ENCODE assay signal across 20 cellular contexts in the genomic region with DNA sequence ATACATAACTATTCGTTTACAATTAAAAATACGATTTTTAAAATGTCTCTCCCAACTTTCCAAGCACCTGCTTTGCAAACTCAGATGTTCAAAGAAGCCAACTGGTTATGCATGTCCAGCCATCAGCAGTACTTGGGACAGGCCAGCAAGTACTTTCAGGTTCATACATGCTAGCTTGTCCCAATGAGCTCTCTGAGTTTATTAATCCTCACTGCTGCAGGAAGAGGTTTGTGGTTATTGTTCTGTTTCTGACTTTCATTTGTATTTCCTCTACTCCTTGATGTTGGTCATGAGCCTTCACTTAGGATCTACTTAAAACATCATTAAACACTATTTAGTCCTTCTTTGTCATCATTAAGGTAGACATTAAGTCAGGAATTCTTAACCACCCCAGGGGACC.
A peak's percentile ranks its signal among the peaks of the same experiment; 100 is the strongest.
DNase-seq lines count a peak whose midpoint lies in the region; ATAC-seq, FAIRE-seq and TF ChIP-seq lines count a peak whose summit lies in the region.
"Had no signal": no experiment of that assay in that cellular context is flagged by ENCODE, and none has a peak within 500 bp of the region (broad histone marks: within the 10 kb centered on the region; RNA-seq: fewer than 3 reads in every experiment).

No MANE protein-coding gene starts in this region.

- ATAC-seq in activated naive CD8-positive, alpha-beta T cell treated with anti-CD3 and anti-CD28 coated beads, Interleukin-2, amount 10 ng/mL, durations not matched to agents 7 days and 5 days (ENCODE audit: low read depth) = peak; percentile 81
- peak; percentile 47 for ATAC-seq in GM21717 (IDR thresholded peaks at IDR 0.05; ENCODE audit: unreplicated experiment)
- peak; percentile 57 for ATAC-seq in HG03378 (IDR thresholded peaks at IDR 0.05; ENCODE audit: unreplicated experiment)
- ATAC-seq in HG03045 (IDR thresholded peaks at IDR 0.05; ENCODE audit: unreplicated experiment) = no peak
- ATAC-seq in GM19463 (IDR thresholded peaks at IDR 0.05; ENCODE audit: unreplicated experiment) = no peak
- ATAC-seq: gastroesophageal sphincter; naive thymus-derived CD8-positive, alpha-beta T cell had no signal

- peaks cover 8% of the 10 kb centered on the region for H3K27me3 Mint-ChIP-seq in activated naive CD8-positive, alpha-beta T cell treated with anti-CD3 and anti-CD28 coated beads, Interleukin-2, amount 10 ng/mL, durations not matched to agents 7 days and 5 days
- no peaks in the 10 kb centered on the region for H3K27me3 Mint-ChIP-seq in activated naive CD8-positive, alpha-beta T cell treated with anti-CD3 and anti-CD28 coated beads for 36 hours

- H2BK12ac ChIP-seq in neuronal stem cell (ENCODE audit: low read length) = no peak overlapping the region

- peaks cover 3 to 5% of the 10 kb centered on the region in 2 donors for H3K9me3 ChIP-seq in neuronal stem cell (replicated peaks in 1 of 2; ENCODE audit: control insufficient read depth in 2 of 2, insufficient read depth in 1 of 2, low read depth in 1 of 2, low read length in 2 of 2)
- H3K9me3 ChIP-seq: Peyer's patch had no signal

- no peak overlapping the region for H3K9ac ChIP-seq in neuronal stem cell (ENCODE audit: low read depth, low read length, poor library complexity)

- peaks cover 9% of the 10 kb centered on the region for H3K9me3 Mint-ChIP-seq in activated naive CD8-positive, alpha-beta T cell treated with anti-CD3 and anti-CD28 coated beads, Interleukin-2, amount 10 ng/mL, durations not matched to agents 7 days and 5 days
- peaks cover 3% of the 10 kb centered on the region for H3K9me3 Mint-ChIP-seq in activated naive CD8-positive, alpha-beta T cell treated with anti-CD3 and anti-CD28 coated beads for 36 hours

- WGBS in neuronal stem cell (ENCODE audit: extremely low coverage in 2 of 2, insufficient read length in 2 of 2, insufficient replicate concordance in 1 of 2), 2 donors = no CpG with 5 or more reads among the region's 2 CpGs

- no peaks in the 10 kb centered on the region for H3K79me1 ChIP-seq in neuronal stem cell (ENCODE audit: low read depth, low read length)

- FAIRE-seq in bronchial epithelial cell (lab: Jason Lieb, UNC) = no peak

- H3K4me2 ChIP-seq in neuronal stem cell (ENCODE audit: insufficient read depth, low read length, poor library complexity, severe bottlenecking) = no peak overlapping the region

- no peak overlapping the region for H2AK5ac ChIP-seq in neuronal stem cell (ENCODE audit: low read depth, low read length)

- no peak overlapping the region for H3K4ac ChIP-seq in neuronal stem cell (ENCODE audit: low read length)

- no peak overlapping the region for H3K18ac ChIP-seq in neuronal stem cell (ENCODE audit: low read length)

- no peaks in the 10 kb centered on the region for H3K4me1 ChIP-seq in neuronal stem cell (ENCODE audit: control insufficient read depth in 2 of 2, insufficient read depth in 1 of 2, low read depth in 1 of 2, low read length in 2 of 2)
- H3K4me1 ChIP-seq: gastroesophageal sphincter, Peyer's patch had no signal

- no peak overlapping the region for H4K8ac ChIP-seq in neuronal stem cell (ENCODE audit: low read depth, low read length)

- peak overlapping the region; percentile 30 for H3K27ac Mint-ChIP-seq in activated naive CD8-positive, alpha-beta T cell treated with anti-CD3 and anti-CD28 coated beads, Interleukin-2, amount 10 ng/mL, durations not matched to agents 7 days and 5 days
- H3K27ac Mint-ChIP-seq in activated naive CD8-positive, alpha-beta T cell treated with anti-CD3 and anti-CD28 coated beads for 36 hours = no peak overlapping the region
- H3K27ac Mint-ChIP-seq: CD14-positive monocyte; naive thymus-derived CD8-positive, alpha-beta T cell had no signal

- no peak overlapping the region for H3K23ac ChIP-seq in neuronal stem cell (ENCODE audit: low read depth, low read length, poor library complexity)

- no peak overlapping the region for H2BK5ac ChIP-seq in neuronal stem cell (ENCODE audit: low read length)

- no peak overlapping the region for H3K14ac ChIP-seq in neuronal stem cell (ENCODE audit: low read length)

- H3K27ac ChIP-seq in neuronal stem cell (replicated peaks; ENCODE audit: low read length) = no peak overlapping the region
- H3K27ac ChIP-seq: gastroesophageal sphincter, Peyer's patch had no signal

- H3K4me3 ChIP-seq in bronchial epithelial cell (ENCODE audit: low read depth, low read length) (no peak overlapping the region), neuronal stem cell (ENCODE audit: low read length in 2 of 2) (no peak overlapping the region)
- H3K4me3 ChIP-seq: gastroesophageal sphincter, lung, Peyer's patch had no signal

- no peak overlapping the region for H2BK15ac ChIP-seq in neuronal stem cell (ENCODE audit: low read length)

- H4K91ac ChIP-seq in neuronal stem cell (ENCODE audit: low read depth, low read length, poor library complexity) = no peak overlapping the region

- H3K4me3 Mint-ChIP-seq in activated naive CD8-positive, alpha-beta T cell treated with anti-CD3 and anti-CD28 coated beads, Interleukin-2, amount 10 ng/mL, durations not matched to agents 7 days and 5 days = peak overlapping the region; percentile 60
- no peak overlapping the region for H3K4me3 Mint-ChIP-seq in activated naive CD8-positive, alpha-beta T cell treated with anti-CD3 and anti-CD28 coated beads for 36 hours
- H3K4me3 Mint-ChIP-seq: CD14-positive monocyte; naive thymus-derived CD8-positive, alpha-beta T cell had no signal

- DNase-seq in activated naive CD8-positive, alpha-beta T cell treated with anti-CD3 and anti-CD28 coated beads, Interleukin-2, amount 10 ng/mL, durations not matched to agents 7 days and 5 days = no peak
- no peak for DNase-seq in activated naive CD8-positive, alpha-beta T cell treated with anti-CD3 and anti-CD28 coated beads for 36 hours
- DNase-seq in bronchial epithelial cell (ENCODE audit: low read depth) (peak; percentile 6), neuronal stem cell (ENCODE audit: low spot score) (no peak)
- DNase-seq: 8988T; activated CD4-positive, alpha-beta T cell treated with anti-CD3 and anti-CD28 coated beads, Interleukin-2, amount 50 U/mL, for 48 hours; anterior cingulate cortex; Kasumi-1; naive thymus-derived CD8-positive, alpha-beta T cell; NCI-H2029; NCI-H524 treated with DMSO at 0.1 percent for 48 hours; Peyer's patch; stimulated activated CD4-positive, alpha-beta T cell treated with anti-CD3 and anti-CD28 coated beads, Interleukin-15, amount 100 ng/mL, for 24 hours had no signal

- H2BK120ac ChIP-seq in neuronal stem cell (ENCODE audit: low read depth, low read length) = no peak overlapping the region

- TF ChIP-seq CTCF in bronchial epithelial cell (IDR thresholded peaks at IDR 0.05; ENCODE audit: insufficient read depth, low read length, severe bottlenecking) = no peak

- peaks cover 28% of the 10 kb centered on the region for H3K4me1 Mint-ChIP-seq in activated naive CD8-positive, alpha-beta T cell treated with anti-CD3 and anti-CD28 coated beads, Interleukin-2, amount 10 ng/mL, durations not matched to agents 7 days and 5 days
- H3K4me1 Mint-ChIP-seq in activated naive CD8-positive, alpha-beta T cell treated with anti-CD3 and anti-CD28 coated beads for 36 hours = peaks cover 5% of the 10 kb centered on the region
- H3K4me1 Mint-ChIP-seq: CD14-positive monocyte had no signal

- peaks cover 4% of the 10 kb centered on the region for H3K36me3 Mint-ChIP-seq in activated naive CD8-positive, alpha-beta T cell treated with anti-CD3 and anti-CD28 coated beads, Interleukin-2, amount 10 ng/mL, durations not matched to agents 7 days and 5 days
- peaks cover 3% of the 10 kb centered on the region for H3K36me3 Mint-ChIP-seq in activated naive CD8-positive, alpha-beta T cell treated with anti-CD3 and anti-CD28 coated beads for 36 hours
- H3K36me3 Mint-ChIP-seq: CD14-positive monocyte had no signal

- POLR2A ChIA-PET in activated naive CD8-positive, alpha-beta T cell treated with anti-CD3 and anti-CD28 coated beads, Interleukin-2, amount 10 ng/mL, durations not matched to agents 7 days and 5 days (lab: Charles Lee) = no interaction called here

- H3K27me3 ChIP-seq in bronchial epithelial cell (ENCODE audit: control insufficient read depth, insufficient read depth, low read length) = no peaks in the 10 kb centered on the region
- H3K27me3 ChIP-seq in neuronal stem cell (ENCODE audit: control insufficient read depth in 3 of 3, insufficient read depth in 3 of 3, low read depth in 1 of 3, low read length in 3 of 3) = no peaks in the 10 kb centered on the region
- H3K27me3 ChIP-seq: gastroesophageal sphincter, Peyer's patch had no signal

- H2AFZ ChIP-seq in neuronal stem cell (ENCODE audit: low read length) = no peak overlapping the region

- no peaks in the 10 kb centered on the region for H3K36me3 ChIP-seq in bronchial epithelial cell (ENCODE audit: control insufficient read depth, insufficient read depth, low read length)
- no peaks in the 10 kb centered on the region for H3K36me3 ChIP-seq in neuronal stem cell (replicated peaks in 1 of 2; ENCODE audit: control insufficient read depth in 2 of 2, insufficient read depth in 2 of 2, low read length in 2 of 2)
- H3K36me3 ChIP-seq: gastroesophageal sphincter, Peyer's patch had no signal

Comparison
In these comparisons a context has a peak if more than half of its experiments do, and no peak if none do; other contexts are left out.
1. ATAC-seq: peak in activated naive CD8-positive, alpha-beta T cell treated with anti-CD3 and anti-CD28 coated beads, Interleukin-2, amount 10 ng/mL, durations not matched to agents 7 days and 5 days (single experiment), GM21717 (single experiment) and HG03378 (single experiment); none in HG03045 (single experiment) and GM19463 (single experiment).